1 cellular context compared by ENCODE assay signal in the genomic region with DNA sequence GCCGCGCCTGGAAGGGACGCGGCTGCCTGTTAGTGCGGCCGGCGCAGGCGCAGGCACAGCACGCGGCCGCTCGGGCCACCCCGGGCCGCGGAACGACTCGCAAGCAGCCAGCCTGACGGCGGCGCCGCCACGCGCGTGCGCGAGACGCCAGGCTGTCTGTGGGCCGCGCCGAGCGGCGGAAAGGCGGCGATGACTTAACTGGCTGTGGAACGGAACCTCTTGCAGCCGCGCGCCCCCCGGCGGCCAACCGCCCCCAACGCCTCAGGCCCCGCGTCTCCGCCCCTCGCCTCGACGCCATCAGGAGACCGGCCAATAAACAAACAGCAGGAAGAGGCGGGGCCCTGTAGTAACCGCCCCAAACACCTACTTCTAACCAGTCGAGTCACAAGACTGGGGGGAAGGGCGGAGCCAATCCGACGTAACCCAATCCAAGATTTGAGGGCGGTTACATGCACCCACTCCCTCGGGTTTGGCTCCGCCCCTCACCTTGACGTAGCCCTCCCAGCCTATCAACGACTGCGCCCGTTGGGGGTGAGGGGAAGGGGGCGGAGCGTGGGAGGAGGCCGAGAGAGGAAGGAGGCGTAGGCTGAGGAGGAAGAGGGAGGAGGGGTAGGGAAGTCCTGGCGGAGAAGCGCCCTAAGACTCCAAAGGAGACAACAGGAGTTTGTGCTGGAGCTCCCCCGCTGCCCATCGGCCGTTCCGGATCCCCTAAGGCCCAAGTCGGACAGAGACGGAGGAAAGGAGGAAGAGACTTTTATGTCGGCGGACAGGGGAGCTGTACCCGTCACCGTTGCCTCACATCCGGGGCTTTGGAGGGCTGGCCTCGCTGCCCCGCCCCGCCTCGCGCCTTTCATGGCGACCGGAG.
TF ChIP-seq lines count a peak whose summit lies in the region.

A gene (plus strand): TSS at position 566 of the 865 bp plus-strand sequence. CDS start 1,088 bp downstream, outside the sequence.

TF ChIP-seq in HCT116, 20 proteins besides CTCF, POLR2A, EP300 and RAD21 (continued from another document):
- TF ChIP-seq, protein P1, sequence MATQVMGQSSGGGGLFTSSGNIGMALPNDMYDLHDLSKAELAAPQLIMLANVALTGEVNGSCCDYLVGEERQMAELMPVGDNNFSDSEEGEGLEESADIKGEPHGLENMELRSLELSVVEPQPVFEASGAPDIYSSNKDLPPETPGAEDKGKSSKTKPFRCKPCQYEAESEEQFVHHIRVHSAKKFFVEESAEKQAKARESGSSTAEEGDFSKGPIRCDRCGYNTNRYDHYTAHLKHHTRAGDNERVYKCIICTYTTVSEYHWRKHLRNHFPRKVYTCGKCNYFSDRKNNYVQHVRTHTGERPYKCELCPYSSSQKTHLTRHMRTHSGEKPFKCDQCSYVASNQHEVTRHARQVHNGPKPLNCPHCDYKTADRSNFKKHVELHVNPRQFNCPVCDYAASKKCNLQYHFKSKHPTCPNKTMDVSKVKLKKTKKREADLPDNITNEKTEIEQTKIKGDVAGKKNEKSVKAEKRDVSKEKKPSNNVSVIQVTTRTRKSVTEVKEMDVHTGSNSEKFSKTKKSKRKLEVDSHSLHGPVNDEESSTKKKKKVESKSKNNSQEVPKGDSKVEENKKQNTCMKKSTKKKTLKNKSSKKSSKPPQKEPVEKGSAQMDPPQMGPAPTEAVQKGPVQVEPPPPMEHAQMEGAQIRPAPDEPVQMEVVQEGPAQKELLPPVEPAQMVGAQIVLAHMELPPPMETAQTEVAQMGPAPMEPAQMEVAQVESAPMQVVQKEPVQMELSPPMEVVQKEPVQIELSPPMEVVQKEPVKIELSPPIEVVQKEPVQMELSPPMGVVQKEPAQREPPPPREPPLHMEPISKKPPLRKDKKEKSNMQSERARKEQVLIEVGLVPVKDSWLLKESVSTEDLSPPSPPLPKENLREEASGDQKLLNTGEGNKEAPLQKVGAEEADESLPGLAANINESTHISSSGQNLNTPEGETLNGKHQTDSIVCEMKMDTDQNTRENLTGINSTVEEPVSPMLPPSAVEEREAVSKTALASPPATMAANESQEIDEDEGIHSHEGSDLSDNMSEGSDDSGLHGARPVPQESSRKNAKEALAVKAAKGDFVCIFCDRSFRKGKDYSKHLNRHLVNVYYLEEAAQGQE (IDR thresholded peaks at IDR 0.05; ENCODE audit: low read depth) = no peak
- TF ChIP-seq SIN3A (IDR thresholded peaks at IDR 0.05; ENCODE audit: low read depth) (no peak), EGR1 (IDR thresholded peaks at IDR 0.05; ENCODE audit: low read depth) (no peak), CBX3 (IDR thresholded peaks at IDR 0.05; ENCODE audit: low read depth) (no peak), JUND (IDR thresholded peaks at IDR 0.05) (no peak), SRF (IDR thresholded peaks at IDR 0.05; ENCODE audit: low read depth) (no peak), POLR2AphosphoS5 (IDR thresholded peaks at IDR 0.05; ENCODE audit: low read depth, low read length) (peak; percentile 65), TCF7L2 (IDR thresholded peaks at IDR 0.05; ENCODE audit: borderline replicate concordance, extremely low read depth, insufficient read depth, insufficient read length) (peak; percentile 49), ZFX (IDR thresholded peaks at IDR 0.05) (no peak), FOSL1 (IDR thresholded peaks at IDR 0.05; ENCODE audit: low read depth) (no peak), ELF1 (IDR thresholded peaks at IDR 0.05; ENCODE audit: borderline replicate concordance, low read depth) (no peak), YY1 (IDR thresholded peaks at IDR 0.05; ENCODE audit: extremely low read depth, insufficient replicate concordance, low read depth, low read length) (peak; percentile 3), EZH2phosphoT487 (IDR thresholded peaks at IDR 0.05; ENCODE audit: borderline replicate concordance) (no peak), CEBPB (IDR thresholded peaks at IDR 0.05; ENCODE audit: low read depth) (no peak), SP1 (IDR thresholded peaks at IDR 0.05; ENCODE audit: low read depth) (no peak)
- TF ChIP-seq, protein P2, sequence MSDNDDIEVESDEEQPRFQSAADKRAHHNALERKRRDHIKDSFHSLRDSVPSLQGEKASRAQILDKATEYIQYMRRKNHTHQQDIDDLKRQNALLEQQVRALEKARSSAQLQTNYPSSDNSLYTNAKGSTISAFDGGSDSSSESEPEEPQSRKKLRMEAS (IDR thresholded peaks at IDR 0.05) = no peak
- TF ChIP-seq, protein P3, sequence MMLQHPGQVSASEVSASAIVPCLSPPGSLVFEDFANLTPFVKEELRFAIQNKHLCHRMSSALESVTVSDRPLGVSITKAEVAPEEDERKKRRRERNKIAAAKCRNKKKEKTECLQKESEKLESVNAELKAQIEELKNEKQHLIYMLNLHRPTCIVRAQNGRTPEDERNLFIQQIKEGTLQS (IDR thresholded peaks at IDR 0.05) = no peak
